ENCODE assay signal across 16 cellular contexts in genomic region chr3:15649341-15649740, GRCh38.
"Had no signal": no experiment of that assay in that cellular context is flagged by ENCODE, and none has a peak within 500 bp of the region (broad histone marks: within the 10 kb centered on the region; RNA-seq: fewer than 3 reads in every experiment).

No MANE protein-coding gene starts in this region.

- ATAC-seq: lower lobe of right lung had no signal

- H3K27me3 ChIP-seq: adrenal gland, hepatocyte had no signal

- H3K27ac ChIP-seq: coronary artery, epithelial cell of prostate, hepatocyte, lower lobe of right lung, neutrophil had no signal

- H3K9me3 ChIP-seq: adrenal gland, lower lobe of right lung, neutrophil had no signal

- H3K36me3 Mint-ChIP-seq: naive B cell had no signal

- H3K27ac Mint-ChIP-seq: activated CD4-positive, alpha-beta memory T cell treated with anti-CD3 and anti-CD28 coated beads, Interleukin-2, amount 10 ng/mL, durations not matched to agents 7 days and 5 days; activated naive CD4-positive, alpha-beta T cell treated with anti-CD3 and anti-CD28 coated beads, Interleukin-2, amount 10 ng/mL, durations not matched to agents 7 days and 5 days had no signal

- H3K4me2 ChIP-seq: hepatocyte had no signal

- H3K36me3 ChIP-seq: adrenal gland, lower lobe of right lung had no signal

- DNase-seq: activated CD4-positive, alpha-beta memory T cell treated with anti-CD3 and anti-CD28 coated beads, Interleukin-2, amount 10 ng/mL, durations not matched to agents 7 days and 5 days; activated CD4-positive, alpha-beta T cell treated with anti-CD3 and anti-CD28 coated beads for 1 hour; activated CD8-positive, alpha-beta memory T cell treated with anti-CD3 and anti-CD28 coated beads, Interleukin-2, amount 50 U/mL, for 48 hours; activated naive CD4-positive, alpha-beta T cell treated with anti-CD3 and anti-CD28 coated beads, Interleukin-2, amount 10 ng/mL, durations not matched to agents 7 days and 5 days; adrenal gland; caudate nucleus; effector memory CD4-positive, alpha-beta T cell; lower lobe of right lung; naive B cell; posterior cingulate gyrus; substantia nigra; trophoblast cell had no signal

- H3K4me3 Mint-ChIP-seq: activated CD4-positive, alpha-beta memory T cell treated with anti-CD3 and anti-CD28 coated beads, Interleukin-2, amount 10 ng/mL, durations not matched to agents 7 days and 5 days; activated naive CD4-positive, alpha-beta T cell treated with anti-CD3 and anti-CD28 coated beads, Interleukin-2, amount 10 ng/mL, durations not matched to agents 7 days and 5 days had no signal

- H3K4me3 ChIP-seq: adrenal gland, coronary artery, hepatocyte, lower lobe of right lung had no signal
